In the genomic region with DNA sequence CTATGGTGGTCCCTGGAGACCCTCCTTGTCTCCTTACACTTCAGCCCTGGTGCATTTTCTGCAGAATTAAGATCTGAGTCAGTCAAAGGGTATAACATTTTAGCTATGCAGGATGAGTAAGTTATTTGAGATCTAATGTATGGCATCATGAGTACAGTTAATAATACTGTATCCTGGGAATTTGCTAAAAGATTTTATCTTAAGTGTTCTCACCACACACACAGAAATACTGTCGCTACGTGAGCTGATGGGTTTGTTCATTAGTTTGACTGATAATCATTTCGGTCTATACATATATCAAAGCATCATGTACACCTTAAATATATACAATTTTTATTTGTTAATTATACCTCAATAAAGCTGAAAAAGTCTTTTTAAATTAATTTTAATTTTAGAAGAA, we compare ENCODE assay signal across 9 cellular contexts. TPM values are rescaled to one million over a fixed set of nuclear protein-coding genes. Genes with fewer than 3 reads are reported as not detected.
A peak's percentile ranks its signal among the peaks of the same experiment; 100 is the strongest.
DNase-seq lines count a peak whose midpoint lies in the region; ATAC-seq, FAIRE-seq and TF ChIP-seq lines count a peak whose summit lies in the region.
"Had no signal": no experiment of that assay in that cellular context is flagged by ENCODE, and none has a peak within 500 bp of the region (broad histone marks: within the 10 kb centered on the region; RNA-seq: fewer than 3 reads in every experiment).

No MANE protein-coding gene starts in this region.

- H3K79me2 ChIP-seq in KMS-11 (ENCODE audit: insufficient read depth, low read depth), result no peaks in the 10 kb centered on the region
- H3K79me2 ChIP-seq in osteoblast (ENCODE audit: insufficient read depth, low read length), result no peaks in the 10 kb centered on the region

- peak overlapping the region; percentile 23; the same call in 1 of the 2 replicates for H3K27ac ChIP-seq in C4-2B
- no peak overlapping the region for H3K27ac ChIP-seq in KMS-11
- peak overlapping the region; percentile 50 for H3K27ac ChIP-seq in osteoblast (ENCODE audit: low read depth, low read length)
- H3K27ac ChIP-seq: lower lobe of right lung had no signal

- TF ChIP-seq CTCF in C4-2B (conservative IDR thresholded peaks at IDR 0.05) (no peak), KMS-11 (conservative IDR thresholded peaks at IDR 0.05; ENCODE audit: low read depth, low read length) (no peak), bronchial epithelial cell (IDR thresholded peaks at IDR 0.05; ENCODE audit: insufficient read depth, low read length, severe bottlenecking) (no peak), osteoblast (IDR thresholded peaks at IDR 0.05; ENCODE audit: extremely low read depth, low read depth, low read length) (no peak)

- H3K27me3 ChIP-seq in KMS-11 (ENCODE audit: insufficient read depth, low read depth) (no peaks in the 10 kb centered on the region), bronchial epithelial cell (ENCODE audit: control insufficient read depth, insufficient read depth, low read length) (no peaks in the 10 kb centered on the region), osteoblast (ENCODE audit: insufficient read depth, low read length) (no peaks in the 10 kb centered on the region)

- H3K4me1 ChIP-seq in KMS-11 (ENCODE audit: low read depth, poor library complexity, severe bottlenecking), result peaks cover 9% of the 10 kb centered on the region
- H3K4me1 ChIP-seq in osteoblast (ENCODE audit: insufficient read depth, low read length), result peaks cover 31% of the 10 kb centered on the region
- H3K4me1 ChIP-seq: lower lobe of right lung had no signal

- H3K9ac ChIP-seq in KMS-11, result no peak overlapping the region

- H2AFZ ChIP-seq in KMS-11 (ENCODE audit: low read depth), result peak overlapping the region; percentile 32; the same call in 1 of the 2 replicates
- no peak overlapping the region for H2AFZ ChIP-seq in osteoblast (ENCODE audit: low read length)

- H3K4me2 ChIP-seq in KMS-11 (no peak overlapping the region), osteoblast (ENCODE audit: insufficient read depth, low read length) (no peak overlapping the region)

- no peak for FAIRE-seq in bronchial epithelial cell (lab: Jason Lieb, UNC)

- H3K36me3 ChIP-seq in KMS-11 (ENCODE audit: insufficient read depth), result no peaks in the 10 kb centered on the region
- no peaks in the 10 kb centered on the region for H3K36me3 ChIP-seq in bronchial epithelial cell (ENCODE audit: control insufficient read depth, insufficient read depth, low read length)
- no peaks in the 10 kb centered on the region for H3K36me3 ChIP-seq in osteoblast (ENCODE audit: insufficient read depth, low read length)
- H3K36me3 ChIP-seq: lower lobe of right lung had no signal

- no peak overlapping the region for H3K4me3 ChIP-seq in KMS-11 (IDR thresholded peaks at IDR 0.05; ENCODE audit: insufficient read depth, low read depth, low read length)
- no peak overlapping the region for H3K4me3 ChIP-seq in bronchial epithelial cell (ENCODE audit: low read depth, low read length)
- H3K4me3 ChIP-seq in osteoblast (ENCODE audit: insufficient read depth, low read length), result no peak overlapping the region
- H3K4me3 ChIP-seq: lower lobe of right lung had no signal

- no peak for ATAC-seq in GM19035 (IDR thresholded peaks at IDR 0.05; ENCODE audit: unreplicated experiment)
- no peak for ATAC-seq in HG03135 (IDR thresholded peaks at IDR 0.05; ENCODE audit: unreplicated experiment)

- H4K20me1 ChIP-seq in KMS-11 (ENCODE audit: insufficient read depth) (no peaks in the 10 kb centered on the region), osteoblast (ENCODE audit: insufficient read depth, low read length) (no peaks in the 10 kb centered on the region)

- DNase-seq in bronchial epithelial cell (ENCODE audit: low read depth) (peak; percentile 53), osteoblast (ENCODE audit: insufficient read length, low spot score, missing footprints) (no peak), HuH-7.5 (ENCODE audit: low spot score) (no peak), globus pallidus (ENCODE audit: low spot score) (no peak)

- no peaks in the 10 kb centered on the region for H3K9me3 ChIP-seq in osteoblast (ENCODE audit: low read depth, low read length)
- H3K9me3 ChIP-seq: lower lobe of right lung had no signal

RNA-seq across cellular contexts. Expression of a gene that starts 43.8 kb away (rescaled TPM):
- total RNA-seq in bronchial epithelial cell (14.5 TPM in 2 replicates), osteoblast (14.8 and 16.2 TPM in 2 replicates)
